ENCODE assay signal across 1 cellular context in the genomic region with DNA sequence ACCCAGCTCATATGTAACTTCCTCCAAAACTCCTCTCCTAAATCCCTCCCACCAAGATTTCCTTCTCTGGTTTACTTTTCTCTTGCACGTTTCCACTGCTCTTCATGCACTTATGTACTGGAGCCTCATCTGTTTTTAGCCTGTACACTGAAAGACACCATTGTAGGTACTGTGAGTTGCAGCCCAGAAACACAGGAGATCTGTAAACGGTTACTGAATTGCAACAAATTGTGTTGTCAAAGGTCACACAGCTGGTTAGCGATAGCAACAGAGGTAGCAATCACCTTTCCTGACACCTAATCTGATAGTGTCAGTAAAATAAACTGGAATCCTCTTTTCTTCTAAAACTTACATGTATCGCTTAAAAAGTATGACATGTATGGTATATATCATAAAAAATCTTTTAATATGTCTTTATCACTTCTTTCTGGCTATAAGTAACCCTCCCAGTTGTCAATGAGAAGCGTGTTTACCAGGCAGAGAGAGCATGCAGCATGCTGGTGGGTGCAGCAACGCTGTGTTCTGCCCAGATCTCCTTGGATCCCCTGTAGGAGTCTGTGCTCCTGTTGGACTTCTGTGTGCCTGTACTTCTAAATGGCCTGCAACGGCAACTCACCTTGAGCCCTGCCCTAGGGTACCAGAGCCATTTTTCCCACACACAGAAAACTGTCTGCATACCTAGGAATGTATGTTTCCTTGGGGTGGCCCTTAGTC.
A peak's percentile ranks its signal among the peaks of the same experiment; 100 is the strongest.
TF ChIP-seq lines count a peak whose summit lies in the region.

No MANE protein-coding gene starts in this region.

TF ChIP-seq in liver, 16 proteins besides CTCF, POLR2A, EP300 and RAD21 (continued from another document):
- TF ChIP-seq, protein P1, sequence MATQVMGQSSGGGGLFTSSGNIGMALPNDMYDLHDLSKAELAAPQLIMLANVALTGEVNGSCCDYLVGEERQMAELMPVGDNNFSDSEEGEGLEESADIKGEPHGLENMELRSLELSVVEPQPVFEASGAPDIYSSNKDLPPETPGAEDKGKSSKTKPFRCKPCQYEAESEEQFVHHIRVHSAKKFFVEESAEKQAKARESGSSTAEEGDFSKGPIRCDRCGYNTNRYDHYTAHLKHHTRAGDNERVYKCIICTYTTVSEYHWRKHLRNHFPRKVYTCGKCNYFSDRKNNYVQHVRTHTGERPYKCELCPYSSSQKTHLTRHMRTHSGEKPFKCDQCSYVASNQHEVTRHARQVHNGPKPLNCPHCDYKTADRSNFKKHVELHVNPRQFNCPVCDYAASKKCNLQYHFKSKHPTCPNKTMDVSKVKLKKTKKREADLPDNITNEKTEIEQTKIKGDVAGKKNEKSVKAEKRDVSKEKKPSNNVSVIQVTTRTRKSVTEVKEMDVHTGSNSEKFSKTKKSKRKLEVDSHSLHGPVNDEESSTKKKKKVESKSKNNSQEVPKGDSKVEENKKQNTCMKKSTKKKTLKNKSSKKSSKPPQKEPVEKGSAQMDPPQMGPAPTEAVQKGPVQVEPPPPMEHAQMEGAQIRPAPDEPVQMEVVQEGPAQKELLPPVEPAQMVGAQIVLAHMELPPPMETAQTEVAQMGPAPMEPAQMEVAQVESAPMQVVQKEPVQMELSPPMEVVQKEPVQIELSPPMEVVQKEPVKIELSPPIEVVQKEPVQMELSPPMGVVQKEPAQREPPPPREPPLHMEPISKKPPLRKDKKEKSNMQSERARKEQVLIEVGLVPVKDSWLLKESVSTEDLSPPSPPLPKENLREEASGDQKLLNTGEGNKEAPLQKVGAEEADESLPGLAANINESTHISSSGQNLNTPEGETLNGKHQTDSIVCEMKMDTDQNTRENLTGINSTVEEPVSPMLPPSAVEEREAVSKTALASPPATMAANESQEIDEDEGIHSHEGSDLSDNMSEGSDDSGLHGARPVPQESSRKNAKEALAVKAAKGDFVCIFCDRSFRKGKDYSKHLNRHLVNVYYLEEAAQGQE (IDR thresholded peaks at IDR 0.05), result peak; percentile 29
- TF ChIP-seq SP1 (IDR thresholded peaks at IDR 0.05), result peak; percentile 45
- no peak for TF ChIP-seq EGR1 (IDR thresholded peaks at IDR 0.05; ENCODE audit: low read depth in 2 of 2)
- no peak for TF ChIP-seq ATF3 (IDR thresholded peaks at IDR 0.05)
- peak; percentile 44 to 69 for TF ChIP-seq HNF4A (conservative IDR thresholded peaks at IDR 0.05)
- TF ChIP-seq FOXA1 (IDR thresholded peaks at IDR 0.05), result peak; percentile 40
- TF ChIP-seq YY1 (IDR thresholded peaks at IDR 0.05), result peak; percentile 62
